ENCODE assay signal across 1 cellular context in genomic region chr10:67925449-67926005, GRCh38.
TF ChIP-seq lines count a peak whose summit lies in the region.

No MANE protein-coding gene starts in this region.

TF ChIP-seq in IMR-90, 13 proteins besides CTCF, POLR2A, EP300 and RAD21:
- TF ChIP-seq BHLHE40 (IDR thresholded peaks at IDR 0.05; ENCODE audit: low read depth, low read length) (peak; percentile 91), MXI1 (IDR thresholded peaks at IDR 0.05; ENCODE audit: borderline replicate concordance, low read depth, low read length) (no peak)
